11 cellular contexts compared by ENCODE assay signal in genomic region chr2:241063587-241063986, GRCh38. TPM values are rescaled to one million over a fixed set of nuclear protein-coding genes. Genes with fewer than 3 reads are reported as not detected.
DNase-seq lines count a peak whose midpoint lies in the region; ATAC-seq and TF ChIP-seq lines count a peak whose summit lies in the region.
"Had no signal": no experiment of that assay in that cellular context is flagged by ENCODE, and none has a peak within 500 bp of the region (broad histone marks: within the 10 kb centered on the region; RNA-seq: fewer than 3 reads in every experiment).

No MANE protein-coding gene starts in this region.

- no peaks in the 10 kb centered on the region for H3K79me2 ChIP-seq in smooth muscle cell (ENCODE audit: low read depth)

- H3K9ac ChIP-seq in smooth muscle cell (ENCODE audit: low read depth) = no peak overlapping the region

- no peak overlapping the region for H2AFZ ChIP-seq in smooth muscle cell (ENCODE audit: low read depth)

- H3K27ac ChIP-seq in WERI-Rb-1 (no peak overlapping the region), iPS DF 6.9 (ENCODE audit: low read length) (no peak overlapping the region), smooth muscle cell (ENCODE audit: low read depth) (no peak overlapping the region)
- H3K27ac ChIP-seq: heart left ventricle, RWPE1 had no signal

- no CpG with 5 or more reads among the region's 8 CpGs for WGBS in iPS DF 6.9 (ENCODE audit: insufficient coverage, insufficient read length)
- 74% methylated on average over 4 of the region's 8 CpGs for WGBS in smooth muscle cell (ENCODE audit: low lambda C conversion rate)

- H3K36me3 ChIP-seq in WERI-Rb-1 (no peaks in the 10 kb centered on the region), iPS DF 6.9 (ENCODE audit: control insufficient read depth, insufficient read depth, low read length) (no peaks in the 10 kb centered on the region), smooth muscle cell (ENCODE audit: low read depth) (no peaks in the 10 kb centered on the region)

- TF ChIP-seq CTCF in WERI-Rb-1 (IDR thresholded peaks at IDR 0.05; ENCODE audit: low read depth, low read length) (0 out of 2 replicates have a peak, but pooled peaks have one; percentile 7), smooth muscle cell (IDR thresholded peaks at IDR 0.05; ENCODE audit: borderline replicate concordance, insufficient read depth, poor library complexity, severe bottlenecking) (no peak)

- H3K27me3 ChIP-seq in WERI-Rb-1 (ENCODE audit: insufficient read depth, low read depth, severe bottlenecking) (no peaks in the 10 kb centered on the region), iPS DF 6.9 (ENCODE audit: control insufficient read depth, insufficient read depth, low read length) (no peaks in the 10 kb centered on the region), smooth muscle cell (ENCODE audit: low read depth) (peaks cover 4% of the 10 kb centered on the region)
- H3K27me3 ChIP-seq: heart left ventricle had no signal

- H3K9me3 ChIP-seq in WERI-Rb-1 (ENCODE audit: severe bottlenecking) (no peaks in the 10 kb centered on the region), iPS DF 6.9 (ENCODE audit: control insufficient read depth, insufficient read depth, low read length) (no peaks in the 10 kb centered on the region), smooth muscle cell (replicated peaks; ENCODE audit: low read depth) (no peaks in the 10 kb centered on the region)
- H3K9me3 ChIP-seq: heart left ventricle had no signal

- ATAC-seq in HG02763 (IDR thresholded peaks at IDR 0.05; ENCODE audit: unreplicated experiment) (no peak), HG03571 (IDR thresholded peaks at IDR 0.05; ENCODE audit: unreplicated experiment) (no peak)

- in situ Hi-C loops in KBM-7 (cut with MboI; ENCODE audit: low pct_unique_long_range_greater_than_20kb, low sequenced_read_pairs) = no loop called here

- peak overlapping the region; percentile 67 for H3K4me2 ChIP-seq in smooth muscle cell

- H3K4me1 ChIP-seq in iPS DF 6.9 (ENCODE audit: control insufficient read depth, insufficient read depth, low read length) (peaks cover 4% of the 10 kb centered on the region; the same call in 1 of the 2 replicates), smooth muscle cell (ENCODE audit: low read depth) (no peaks in the 10 kb centered on the region)

- no peak overlapping the region for H3K4me3 ChIP-seq in WERI-Rb-1 (ENCODE audit: low read depth, low read length)
- 0 out of 2 replicates have a peak overlapping the region, but pooled peaks have one; percentile 5 for H3K4me3 ChIP-seq in iPS DF 6.9 (ENCODE audit: low read length)
- H3K4me3 ChIP-seq in smooth muscle cell = peak overlapping the region; percentile 23

- no peaks in the 10 kb centered on the region for H3F3A ChIP-seq in smooth muscle cell (ENCODE audit: low read depth)

- peak; percentile 31 for DNase-seq in NCI-H1105 treated with DMSO at 0.1 percent for 48 hours (lab: John Stamatoyannopoulos, UW)
- DNase-seq in NCI-H1105 (lab: John Stamatoyannopoulos, UW) = no peak
- no peak for DNase-seq in WERI-Rb-1
- DNase-seq in iPS DF 6.9 (ENCODE audit: low read depth, low spot score) = no peak
- DNase-seq in smooth muscle cell (lab: John Stamatoyannopoulos, UW; ENCODE audit: unreplicated experiment) = no peak
- DNase-seq in KBM-7 = no peak
- DNase-seq: cerebellar nuclear complex had no signal

- no peaks in the 10 kb centered on the region for H4K20me1 ChIP-seq in smooth muscle cell (ENCODE audit: low read depth)

RNA-seq across cellular contexts. Expression of gene MTERF4, which starts 38.5 kb away (rescaled TPM):
- total RNA-seq in smooth muscle cell = 27.3 and 38.6 TPM in 2 replicates
- 13.7 and 18.6 TPM in 2 replicates for polyA plus RNA-seq in smooth muscle cell
